ENCODE assay signal across 30 cellular contexts in the genomic region with DNA sequence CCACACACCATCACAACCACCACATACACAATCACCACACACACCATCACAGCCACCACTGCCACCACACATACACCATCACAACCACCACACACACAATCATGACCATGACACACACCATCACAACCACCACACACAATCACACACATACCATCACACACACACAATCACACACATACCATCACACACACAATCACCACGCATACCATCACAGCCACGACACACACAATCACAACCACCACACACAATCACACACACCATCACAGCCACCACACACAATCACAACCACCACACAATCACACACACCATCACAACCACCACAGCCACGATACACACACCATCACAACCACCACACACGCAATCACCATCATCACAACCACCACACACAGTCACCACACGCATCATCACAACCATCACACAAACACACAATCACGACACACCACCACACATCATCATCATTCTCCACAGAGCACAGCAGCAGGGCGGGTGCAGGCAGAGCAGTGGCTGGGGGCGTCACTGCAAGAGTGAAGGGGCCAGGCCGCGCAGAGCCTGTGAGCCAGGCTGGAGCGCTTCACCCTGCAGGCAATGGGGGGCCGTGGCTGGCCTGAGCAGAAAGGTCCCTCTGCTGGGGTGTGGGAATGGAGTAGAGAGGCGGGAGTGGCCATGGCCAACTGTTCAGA. TPM values are rescaled to one million over a fixed set of nuclear protein-coding genes. Genes with fewer than 3 reads are reported as not detected.
"Had no signal": no experiment of that assay in that cellular context is flagged by ENCODE, and none has a peak within 500 bp of the region (broad histone marks: within the 10 kb centered on the region; RNA-seq: fewer than 3 reads in every experiment).

No MANE protein-coding gene starts in this region.

- DNase-seq: activated CD4-positive, alpha-beta T cell treated with anti-CD3 and anti-CD28 coated beads, Interleukin-2, amount 50 U/mL, for 4 hours; activated CD8-positive, alpha-beta memory T cell treated with anti-CD3 and anti-CD28 coated beads, Interleukin-2, amount 50 U/mL, for 48 hours; activated naive CD4-positive, alpha-beta T cell treated with Interleukin-2 at 50 U/mL for 16 hours; activated naive CD8-positive, alpha-beta T cell treated with anti-CD3 and anti-CD28 coated beads, Interleukin-2, amount 10 ng/mL, durations not matched to agents 7 days and 5 days; activated T-cell treated with anti-CD3 and anti-CD28 coated beads, Interleukin-2, amount 50 U/mL, for 4 hours; amniotic stem cell; effector CD4-positive, alpha-beta T cell; left ventricle myocardium superior; mammary epithelial cell; pancreas; right cardiac atrium; stimulated activated CD4-positive, alpha-beta T cell treated with anti-CD3 and anti-CD28 coated beads, Interleukin-1b, Interleukin-23, amount 100 ng/mL, for 48 hours; stimulated activated naive CD8-positive, alpha-beta T cell treated with anti-CD3 and anti-CD28 coated beads, Interleukin-15, amount 100 ng/mL, for 72 hours; tibial artery; uterus had no signal

- ATAC-seq: activated T-cell treated with anti-CD3 and anti-CD28 coated beads, Interleukin-2, amount 50 U/mL, for 4 hours; heart left ventricle; left ventricle myocardium superior; pancreas; stimulated activated naive CD8-positive, alpha-beta T cell treated with anti-CD3 and anti-CD28 coated beads, Interleukin-15, amount 100 ng/mL, for 72 hours had no signal

- H3K27ac Mint-ChIP-seq: activated naive CD8-positive, alpha-beta T cell treated with anti-CD3 and anti-CD28 coated beads, Interleukin-2, amount 10 ng/mL, durations not matched to agents 7 days and 5 days; activated T-helper 2 cell treated with anti-CD3 and anti-CD28 coated beads, Interferon-gamma antibody, Interleukin-2, Interleukin-4, amounts not matched to agents 10 μg/mL and 5 μg/mL and 100 μg/mL, durations not matched to agents 14 hours and 24 hours and 36 hours; dendritic cell treated with granulocyte-macrophage colony-stimulating factor and Interleukin-4, amounts not matched to agents 40 ng/mL and 50 ng/mL, for 4 days; nephron; stimulated activated naive CD8-positive, alpha-beta T cell treated with anti-CD3 and anti-CD28 coated beads, Interleukin-15, amount 100 ng/mL, for 72 hours; T-helper 2 cell treated with Interferon-gamma antibody and Interleukin-4, amounts not matched to agents 5 μg/mL and 100 μg/mL, for 36 hours had no signal

- H3K27ac ChIP-seq: heart left ventricle, tibial artery, uterus had no signal

- H3K36me3 ChIP-seq: heart left ventricle, pancreas, tibial artery, uterus had no signal

- FAIRE-seq: endometrium, islet of Langerhans, pancreas, TTC549 had no signal

- H3K4me3 Mint-ChIP-seq: activated naive CD8-positive, alpha-beta T cell treated with anti-CD3 and anti-CD28 coated beads, Interleukin-2, amount 10 ng/mL, durations not matched to agents 7 days and 5 days; activated T-cell treated with anti-CD3 and anti-CD28 coated beads, Interleukin-2, amount 50 U/mL, for 4 hours; dendritic cell treated with granulocyte-macrophage colony-stimulating factor and Interleukin-4, amounts not matched to agents 40 ng/mL and 50 ng/mL, for 4 days; nephron; stimulated activated naive CD8-positive, alpha-beta T cell treated with anti-CD3 and anti-CD28 coated beads, Interleukin-15, amount 100 ng/mL, for 72 hours; T-helper 2 cell treated with Interferon-gamma antibody and Interleukin-4, amounts not matched to agents 5 μg/mL and 100 μg/mL, for 36 hours had no signal

- H3K27me3 ChIP-seq: pancreas, uterus had no signal

- H3K36me3 Mint-ChIP-seq: activated naive CD8-positive, alpha-beta T cell treated with anti-CD3 and anti-CD28 coated beads, Interleukin-2, amount 10 ng/mL, durations not matched to agents 7 days and 5 days had no signal

- H3K4me3 ChIP-seq: pancreas, tibial artery, uterus had no signal

- H3K9me3 ChIP-seq: heart left ventricle, pancreas, tibial artery, uterus had no signal

- H3K27me3 Mint-ChIP-seq: stimulated activated naive CD8-positive, alpha-beta T cell treated with anti-CD3 and anti-CD28 coated beads, Interleukin-15, amount 100 ng/mL, for 72 hours had no signal

- H3K9me3 Mint-ChIP-seq: activated naive CD8-positive, alpha-beta T cell treated with anti-CD3 and anti-CD28 coated beads, Interleukin-2, amount 10 ng/mL, durations not matched to agents 7 days and 5 days; activated T-cell treated with anti-CD3 and anti-CD28 coated beads, Interleukin-2, amount 50 U/mL, for 4 hours; activated T-helper 2 cell treated with anti-CD3 and anti-CD28 coated beads, Interferon-gamma antibody, Interleukin-2, Interleukin-4, amounts not matched to agents 10 μg/mL and 5 μg/mL and 100 μg/mL, durations not matched to agents 14 hours and 24 hours and 36 hours; dendritic cell treated with granulocyte-macrophage colony-stimulating factor and Interleukin-4, amounts not matched to agents 40 ng/mL and 50 ng/mL, for 4 days; nephron; stimulated activated naive CD8-positive, alpha-beta T cell treated with anti-CD3 and anti-CD28 coated beads, Interleukin-15, amount 100 ng/mL, for 72 hours; T-helper 2 cell treated with Interferon-gamma antibody and Interleukin-4, amounts not matched to agents 5 μg/mL and 100 μg/mL, for 36 hours had no signal

RNA-seq across cellular contexts. Expression of a gene that starts 32.6 kb away (rescaled TPM):
- total RNA-seq: activated CD8-positive, alpha-beta memory T cell treated with anti-CD3 and anti-CD28 coated beads for 36 hours; activated T-cell treated with anti-CD3 and anti-CD28 coated beads, Interleukin-2, amount 50 U/mL, for 4 hours; activated T-helper 2 cell treated with anti-CD3 and anti-CD28 coated beads, Interferon-gamma antibody, Interleukin-2, Interleukin-4, amounts not matched to agents 10 μg/mL and 5 μg/mL and 100 μg/mL, durations not matched to agents 14 hours and 24 hours and 36 hours; cerebellum; epithelial cell of proximal tubule; fibroblast of villous mesenchyme; left ventricle myocardium superior; mammary epithelial cell; myocyte; pulmonary artery endothelial cell; right cardiac atrium; skeletal muscle tissue had no signal
- polyA plus RNA-seq: heart left ventricle, mammary epithelial cell, pancreas, right cardiac atrium had no signal
